25 cellular contexts compared by ENCODE assay signal in genomic region chr3:63595221-63595620, GRCh38. TPM values are rescaled to one million over a fixed set of nuclear protein-coding genes. Genes with fewer than 3 reads are reported as not detected.
DNase-seq lines count a peak whose midpoint lies in the region; ATAC-seq and TF ChIP-seq lines count a peak whose summit lies in the region.
"Had no signal": no experiment of that assay in that cellular context is flagged by ENCODE, and none has a peak within 500 bp of the region (broad histone marks: within the 10 kb centered on the region; RNA-seq: fewer than 3 reads in every experiment).

No MANE protein-coding gene starts in this region.

- H2AFZ ChIP-seq in H9 (ENCODE audit: low read length) = no peak overlapping the region
- H2AFZ ChIP-seq: GM23338 had no signal

- no peak overlapping the region for H2BK5ac ChIP-seq in H9 (ENCODE audit: insufficient read length, low read length)
- no peak overlapping the region for H2BK5ac ChIP-seq in mesendoderm (ENCODE audit: low read length)

- H3K27me3 Mint-ChIP-seq in H9 (ENCODE audit: low read depth) (no peaks in the 10 kb centered on the region), endothelial cell (ENCODE audit: unreplicated experiment) (peaks cover 2% of the 10 kb centered on the region)
- H3K27me3 Mint-ChIP-seq: CD4-positive, CD25-positive, alpha-beta regulatory T cell; IgD-negative memory B cell had no signal

- H3K79me1 ChIP-seq in H9 (ENCODE audit: insufficient read depth, low read depth, low read length, poor library complexity, severe bottlenecking) (no peaks in the 10 kb centered on the region), mesendoderm (ENCODE audit: low read length) (no peaks in the 10 kb centered on the region)

- H2AK5ac ChIP-seq in H9 (ENCODE audit: insufficient read length, low read length) (no peak overlapping the region), mesendoderm (ENCODE audit: low read length) (no peak overlapping the region)

- H3T11ph ChIP-seq in H9 (ENCODE audit: low read length) = no peak overlapping the region

- H3K9ac ChIP-seq in H9 (ENCODE audit: extremely low read depth, insufficient read length, low read length) (no peak overlapping the region), mesendoderm (ENCODE audit: low read length) (no peak overlapping the region)

- H3K18ac ChIP-seq in H9 (ENCODE audit: insufficient read length, low read depth, low read length) = no peak overlapping the region
- no peak overlapping the region for H3K18ac ChIP-seq in mesendoderm (ENCODE audit: low read length)

- no peak for ATAC-seq in omental fat pad (ENCODE audit: low FRiP score)
- ATAC-seq: GM12878, GM23338, HCT116 had no signal

- no peaks in the 10 kb centered on the region for H3K36me3 ChIP-seq in mesendoderm (ENCODE audit: control insufficient read depth, insufficient read depth, low read length)
- H3K36me3 ChIP-seq: BE2C had no signal

- H3K14ac ChIP-seq in H9 (ENCODE audit: insufficient read depth, low read length) = no peak overlapping the region

- H3K4me1 ChIP-seq in H9 (ENCODE audit: insufficient read depth, low read length) = peaks cover 4% of the 10 kb centered on the region; the same call in 1 of the 2 replicates
- no peaks in the 10 kb centered on the region for H3K4me1 ChIP-seq in mesendoderm (ENCODE audit: control insufficient read depth, low read depth, low read length)
- H3K4me1 ChIP-seq: BE2C had no signal

- DNase-seq in D341Med (ENCODE audit: low spot score) = peak; percentile 75
- DNase-seq in H9 = no peak
- DNase-seq in NCI-H82 treated with DMSO at 0.1 percent for 48 hours (lab: John Stamatoyannopoulos, UW; ENCODE audit: unreplicated experiment) = peak; percentile 94
- peak; percentile 81 for DNase-seq in mesendoderm
- no peak for DNase-seq in activated CD4-positive, alpha-beta T cell treated with anti-CD3 and anti-CD28 coated beads for 1 hour
- DNase-seq in DMS 273 treated with DMSO at 0.1 percent for 48 hours (lab: John Stamatoyannopoulos, UW) = no peak
- no peak for DNase-seq in endothelial cell (ENCODE audit: low spot score)
- no peak for DNase-seq in omental fat pad (ENCODE audit: low spot score)
- DNase-seq: ACHN; BE2C; C1 segment of cervical spinal cord; CD4-positive, CD25-positive, alpha-beta regulatory T cell; CD8-positive, alpha-beta memory T cell; COR-L47; DMS79 treated with DMSO at 0.1 percent for 48 hours; HFFc6; KBM-7 had no signal

- H3K9me3 Mint-ChIP-seq in H9 = no peaks in the 10 kb centered on the region
- no peaks in the 10 kb centered on the region for H3K9me3 Mint-ChIP-seq in endothelial cell (ENCODE audit: unreplicated experiment)
- H3K9me3 Mint-ChIP-seq: CD4-positive, CD25-positive, alpha-beta regulatory T cell; CD8-positive, alpha-beta memory T cell; GM23338; HFFc6 had no signal

- no peak overlapping the region for H4K91ac ChIP-seq in H9 (ENCODE audit: insufficient read length, low read depth, low read length)

- TF ChIP-seq CTCF in H9 (conservative IDR thresholded peaks at IDR 0.05) = no peak
- TF ChIP-seq CTCF in endothelial cell (IDR thresholded peaks at IDR 0.05; ENCODE audit: unreplicated experiment) = no peak
- no peak for TF ChIP-seq CTCF in omental fat pad (IDR thresholded peaks at IDR 0.05)

- H3K23ac ChIP-seq in H9 (ENCODE audit: insufficient read length, low read depth, low read length) = no peak overlapping the region
- H3K23ac ChIP-seq in mesendoderm (ENCODE audit: low read length) = no peak overlapping the region

- H3K23me2 ChIP-seq in H9 (ENCODE audit: insufficient read length, low read depth, low read length, poor library complexity, severe bottlenecking) = no peaks in the 10 kb centered on the region

- H3K4ac ChIP-seq in H9 (ENCODE audit: low read depth, low read length) (no peak overlapping the region), mesendoderm (ENCODE audit: low read depth, low read length) (no peak overlapping the region)

- no peak overlapping the region for H3K4me2 ChIP-seq in H9 (ENCODE audit: insufficient read depth, insufficient read length, low read length)
- no peak overlapping the region for H3K4me2 ChIP-seq in mesendoderm (ENCODE audit: low read length)
- H3K4me2 ChIP-seq: GM23338 had no signal

- H3K4me3 Mint-ChIP-seq in H9 = no peak overlapping the region
- H3K4me3 Mint-ChIP-seq in endothelial cell (ENCODE audit: unreplicated experiment) = no peak overlapping the region
- H3K4me3 Mint-ChIP-seq: CD4-positive, CD25-positive, alpha-beta regulatory T cell; CD8-positive, alpha-beta memory T cell; GM23338; HFFc6; IgD-negative memory B cell had no signal

- H2BK120ac ChIP-seq in H9 (ENCODE audit: low read depth, low read length, poor library complexity, severe bottlenecking) (no peak overlapping the region), mesendoderm (ENCODE audit: low read depth, low read length) (no peak overlapping the region)

- H3K4me1 Mint-ChIP-seq in H9 = peaks cover 19 to 28% of the 10 kb centered on the region in 2 experiments
- H3K4me1 Mint-ChIP-seq in endothelial cell (ENCODE audit: unreplicated experiment) = no peaks in the 10 kb centered on the region
- H3K4me1 Mint-ChIP-seq: CD4-positive, CD25-positive, alpha-beta regulatory T cell; CD8-positive, alpha-beta memory T cell; IgD-negative memory B cell had no signal

- H3K56ac ChIP-seq in H9 (ENCODE audit: insufficient read length, low read depth, low read length) = no peak overlapping the region
- H3K56ac ChIP-seq in mesendoderm (ENCODE audit: low read length) = no peak overlapping the region

- H3K27ac Mint-ChIP-seq in H9 = peak overlapping the region in 2 of 3 experiments; percentile 28 to 65; a peak in 2 of 7 replicates
- H3K27ac Mint-ChIP-seq in endothelial cell (ENCODE audit: unreplicated experiment) = no peak overlapping the region
- H3K27ac Mint-ChIP-seq: CD4-positive, CD25-positive, alpha-beta regulatory T cell; CD8-positive, alpha-beta memory T cell; GM23338; HFFc6; IgD-negative memory B cell had no signal

- H3K27me3 ChIP-seq in H9 (ENCODE audit: insufficient read depth, low read length) (no peaks in the 10 kb centered on the region), mesendoderm (ENCODE audit: insufficient read depth, low read length, poor library complexity) (no peaks in the 10 kb centered on the region)

- H2BK12ac ChIP-seq in H9 (ENCODE audit: insufficient read length, low read depth, low read length) = no peak overlapping the region

- H2BK20ac ChIP-seq in H9 (ENCODE audit: low read depth, low read length, poor library complexity, severe bottlenecking) = no peak overlapping the region

- no peaks in the 10 kb centered on the region for H3K36me3 Mint-ChIP-seq in H9 (ENCODE audit: insufficient read depth in 1 of 3, low read depth in 3 of 3)
- no peaks in the 10 kb centered on the region for H3K36me3 Mint-ChIP-seq in endothelial cell (ENCODE audit: low read depth, unreplicated experiment)
- H3K36me3 Mint-ChIP-seq: CD4-positive, CD25-positive, alpha-beta regulatory T cell; CD8-positive, alpha-beta memory T cell; IgD-negative memory B cell had no signal

- H4K5ac ChIP-seq in H9 (ENCODE audit: insufficient read length, low read depth, low read length) = no peak overlapping the region
- no peak overlapping the region for H4K5ac ChIP-seq in mesendoderm (ENCODE audit: low read length)

- H4K20me1 ChIP-seq in H9 (ENCODE audit: control insufficient read depth, insufficient read depth, insufficient read length) = no peaks in the 10 kb centered on the region

- no peak overlapping the region for H2BK15ac ChIP-seq in H9 (ENCODE audit: low read depth, low read length)
- no peak overlapping the region for H2BK15ac ChIP-seq in mesendoderm (replicated peaks; ENCODE audit: low read depth)

- H4K8ac ChIP-seq in H9 (replicated peaks; ENCODE audit: insufficient read length, low read depth, low read length) = no peak overlapping the region
- no peak overlapping the region for H4K8ac ChIP-seq in mesendoderm (ENCODE audit: low read depth, low read length)

- H3K4me3 ChIP-seq in mesendoderm (ENCODE audit: low read length) = no peak overlapping the region
- H3K4me3 ChIP-seq: GM12878, GM23338 had no signal

- no peaks in the 10 kb centered on the region for H3K79me2 ChIP-seq in H9 (ENCODE audit: insufficient read depth, low read length)
- no peaks in the 10 kb centered on the region for H3K79me2 ChIP-seq in mesendoderm (ENCODE audit: control insufficient read depth, insufficient read depth, low read length)

- no peaks in the 10 kb centered on the region for H3K9me3 ChIP-seq in H9 (ENCODE audit: control insufficient read depth, low read depth, low read length)
- H3K9me3 ChIP-seq: BE2C had no signal

- H3K27ac ChIP-seq in H9 (ENCODE audit: insufficient read length, low read depth, low read length) = no peak overlapping the region
- H3K27ac ChIP-seq in mesendoderm (ENCODE audit: low read depth, low read length) = no peak overlapping the region
- H3K27ac ChIP-seq: HL-60 had no signal

RNA-seq across cellular contexts. Expression of gene SNTN, which starts 57.3 kb away (rescaled TPM):
- total RNA-seq in H9 (2021) = not detected in 2 replicates
- polyA plus RNA-seq in mesendoderm (2013, experiment 1 of 2) = 0.06 TPM
- polyA plus RNA-seq in mesendoderm (2013, experiment 2 of 2) = 0.03 TPM
- total RNA-seq in endothelial cell (ENCODE audit: unreplicated experiment) = not detected
- total RNA-seq in omental fat pad = not detected
- total RNA-seq: A172; CD4-positive, CD25-positive, alpha-beta regulatory T cell; CD8-positive, alpha-beta memory T cell; G401; GM12878; GM23338; HFFc6; HT1080 had no signal
- polyA plus RNA-seq: CD4-positive, CD25-positive, alpha-beta regulatory T cell; CD8-positive, alpha-beta memory T cell; GM12878; IgD-negative memory B cell had no signal

Comparison
In these comparisons a context has a peak if more than half of its experiments do, and no peak if none do; other contexts are left out.
1. DNase-seq: peak in D341Med (single experiment), NCI-H82 treated with DMSO at 0.1 percent for 48 hours (single experiment) and mesendoderm (single experiment); none in H9 (single experiment), activated CD4-positive, alpha-beta T cell treated with anti-CD3 and anti-CD28 coated beads for 1 hour (single experiment), DMS 273 treated with DMSO at 0.1 percent for 48 hours (single experiment), endothelial cell (single experiment) and omental fat pad (single experiment).